ENCODE assay signal across 1 cellular context in the genomic region with DNA sequence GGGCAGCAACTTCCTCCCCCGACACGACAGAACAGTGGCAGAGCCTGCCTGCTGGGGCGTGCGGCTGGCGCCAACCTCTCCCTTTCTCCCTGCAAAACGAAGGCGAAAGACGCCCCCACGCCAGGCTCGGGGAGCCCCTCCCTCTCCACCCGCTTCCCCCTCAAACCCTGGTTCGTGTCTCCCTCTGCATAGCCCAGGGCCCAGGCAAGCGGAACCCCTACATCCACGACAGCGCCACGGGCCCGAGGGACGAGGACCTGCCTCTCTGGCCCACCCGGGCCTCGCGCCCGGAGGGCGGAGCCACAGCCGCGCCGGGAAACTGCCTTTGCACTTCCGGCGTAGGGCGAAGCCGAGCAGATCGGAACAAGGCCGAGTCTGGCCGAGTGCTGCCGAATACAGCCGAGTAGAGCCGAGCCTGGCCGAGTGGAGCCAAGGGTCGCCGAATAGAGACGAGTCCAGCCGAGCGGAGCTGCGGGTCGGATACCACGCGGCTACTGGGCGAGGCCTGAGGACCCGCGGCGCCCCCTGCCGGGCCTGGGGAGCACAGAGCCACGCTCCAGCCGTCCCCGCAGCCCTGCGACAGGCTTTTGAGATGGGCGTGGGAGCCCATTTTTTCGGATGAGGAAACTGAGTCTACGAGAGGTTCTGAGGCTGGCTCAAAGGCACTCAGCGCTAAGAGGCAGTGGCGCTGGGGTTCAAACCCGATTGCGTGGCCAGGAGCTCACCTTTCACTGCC.
TF ChIP-seq lines count a peak whose summit lies in the region.

No MANE protein-coding gene starts in this region.

TF ChIP-seq in HEK293, 187 proteins besides CTCF, POLR2A, EP300 and RAD21 (continued from another document and continues in another):
- TF ChIP-seq, protein P1, sequence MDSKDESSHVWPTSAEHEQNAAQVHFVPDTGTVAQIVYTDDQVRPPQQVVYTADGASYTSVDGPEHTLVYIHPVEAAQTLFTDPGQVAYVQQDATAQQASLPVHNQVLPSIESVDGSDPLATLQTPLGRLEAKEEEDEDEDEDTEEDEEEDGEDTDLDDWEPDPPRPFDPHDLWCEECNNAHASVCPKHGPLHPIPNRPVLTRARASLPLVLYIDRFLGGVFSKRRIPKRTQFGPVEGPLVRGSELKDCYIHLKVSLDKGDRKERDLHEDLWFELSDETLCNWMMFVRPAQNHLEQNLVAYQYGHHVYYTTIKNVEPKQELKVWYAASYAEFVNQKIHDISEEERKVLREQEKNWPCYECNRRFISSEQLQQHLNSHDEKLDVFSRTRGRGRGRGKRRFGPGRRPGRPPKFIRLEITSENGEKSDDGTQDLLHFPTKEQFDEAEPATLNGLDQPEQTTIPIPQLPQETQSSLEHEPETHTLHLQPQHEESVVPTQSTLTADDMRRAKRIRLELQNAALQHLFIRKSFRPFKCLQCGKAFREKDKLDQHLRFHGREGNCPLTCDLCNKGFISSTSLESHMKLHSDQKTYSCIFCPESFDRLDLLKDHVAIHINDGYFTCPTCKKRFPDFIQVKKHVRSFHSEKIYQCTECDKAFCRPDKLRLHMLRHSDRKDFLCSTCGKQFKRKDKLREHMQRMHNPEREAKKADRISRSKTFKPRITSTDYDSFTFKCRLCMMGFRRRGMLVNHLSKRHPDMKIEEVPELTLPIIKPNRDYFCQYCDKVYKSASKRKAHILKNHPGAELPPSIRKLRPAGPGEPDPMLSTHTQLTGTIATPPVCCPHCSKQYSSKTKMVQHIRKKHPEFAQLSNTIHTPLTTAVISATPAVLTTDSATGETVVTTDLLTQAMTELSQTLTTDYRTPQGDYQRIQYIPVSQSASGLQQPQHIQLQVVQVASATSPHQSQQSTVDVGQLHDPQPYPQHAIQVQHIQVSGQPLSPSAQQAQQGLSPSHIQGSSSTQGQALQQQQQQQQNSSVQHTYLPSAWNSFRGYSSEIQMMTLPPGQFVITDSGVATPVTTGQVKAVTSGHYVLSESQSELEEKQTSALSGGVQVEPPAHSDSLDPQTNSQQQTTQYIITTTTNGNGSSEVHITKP (tag by site-specific recombination; IDR thresholded peaks at IDR 0.05): peak; percentile 73
- TF ChIP-seq ZNF670 (tag by site-specific recombination; IDR thresholded peaks at IDR 0.05; ENCODE audit: low read depth) (no peak), PRDM1 (tag by site-specific recombination; IDR thresholded peaks at IDR 0.05) (no peak), GLI4 (tag by site-specific recombination; IDR thresholded peaks at IDR 0.05) (peak; percentile 86; the same call in 1 of the 2 replicates), ZNF2 (tag by site-specific recombination; IDR thresholded peaks at IDR 0.05) (peak; percentile 78; the same call in 1 of the 2 replicates), KLF9 (tag by site-specific recombination; IDR thresholded peaks at IDR 0.05; ENCODE audit: low read depth) (peak; percentile 36), ZNF350 (tag by site-specific recombination; IDR thresholded peaks at IDR 0.05) (no peak), ZBTB1 (tag by site-specific recombination; IDR thresholded peaks at IDR 0.05) (peak; percentile 85), SP3 (tag by site-specific recombination; IDR thresholded peaks at IDR 0.05) (peak; percentile 64), KLF16 (tag by site-specific recombination; IDR thresholded peaks at IDR 0.05) (peak; percentile 67; the same call in 1 of the 2 replicates), ZNF174 (tag by site-specific recombination; IDR thresholded peaks at IDR 0.05) (no peak), ZNF248 (tag by site-specific recombination; IDR thresholded peaks at IDR 0.05) (no peak), MZF1 (tag by site-specific recombination; IDR thresholded peaks at IDR 0.05; ENCODE audit: borderline replicate concordance) (no peak), ZBTB48 (tag by site-specific recombination; IDR thresholded peaks at IDR 0.05) (peak; percentile 76), ZNF214 (tag by site-specific recombination; IDR thresholded peaks at IDR 0.05; ENCODE audit: borderline replicate concordance) (no peak), RBAK (tag by site-specific recombination; IDR thresholded peaks at IDR 0.05) (no peak), ZNF677 (tag by site-specific recombination; IDR thresholded peaks at IDR 0.05) (no peak), ZNF549 (tag by site-specific recombination; IDR thresholded peaks at IDR 0.05) (no peak), ZNF610 (tag by site-specific recombination; IDR thresholded peaks at IDR 0.05; ENCODE audit: borderline replicate concordance) (no peak; the same call in 1 of the 2 replicates), ZNF707 (tag by site-specific recombination; IDR thresholded peaks at IDR 0.05) (no peak), ZNF274 (IDR thresholded peaks at IDR 0.05; ENCODE audit: low read length) (no peak), ZNF274 (tag by site-specific recombination; IDR thresholded peaks at IDR 0.05; ENCODE audit: borderline replicate concordance) (no peak), TRIM28 (IDR thresholded peaks at IDR 0.05; ENCODE audit: borderline replicate concordance, low read length) (peak; percentile 67; the same call in 1 of the 2 replicates), ZNF391 (tag by site-specific recombination; IDR thresholded peaks at IDR 0.05; ENCODE audit: borderline replicate concordance, low read depth) (no peak; the same call in 1 of the 2 replicates), ZNF654 (tag by site-specific recombination; IDR thresholded peaks at IDR 0.05; ENCODE audit: low read depth) (peak; percentile 45), ZNF560 (tag by site-specific recombination; IDR thresholded peaks at IDR 0.05; ENCODE audit: borderline replicate concordance) (no peak), ZNF157 (tag by site-specific recombination; IDR thresholded peaks at IDR 0.05) (no peak), ZBTB17 (tag by site-specific recombination; IDR thresholded peaks at IDR 0.05) (peak; percentile 93), HOXC10 (CRISPR knock-in tag; IDR thresholded peaks at IDR 0.05) (no peak), ZNF239 (tag by site-specific recombination; IDR thresholded peaks at IDR 0.05) (no peak), ZNF48 (tag by site-specific recombination; IDR thresholded peaks at IDR 0.05) (no peak), ZSCAN16 (tag by site-specific recombination; IDR thresholded peaks at IDR 0.05) (0 out of 2 replicates have a peak, but pooled peaks have one; percentile 29), ZNF548 (tag by site-specific recombination; IDR thresholded peaks at IDR 0.05) (no peak)
- TF ChIP-seq, protein P2, sequence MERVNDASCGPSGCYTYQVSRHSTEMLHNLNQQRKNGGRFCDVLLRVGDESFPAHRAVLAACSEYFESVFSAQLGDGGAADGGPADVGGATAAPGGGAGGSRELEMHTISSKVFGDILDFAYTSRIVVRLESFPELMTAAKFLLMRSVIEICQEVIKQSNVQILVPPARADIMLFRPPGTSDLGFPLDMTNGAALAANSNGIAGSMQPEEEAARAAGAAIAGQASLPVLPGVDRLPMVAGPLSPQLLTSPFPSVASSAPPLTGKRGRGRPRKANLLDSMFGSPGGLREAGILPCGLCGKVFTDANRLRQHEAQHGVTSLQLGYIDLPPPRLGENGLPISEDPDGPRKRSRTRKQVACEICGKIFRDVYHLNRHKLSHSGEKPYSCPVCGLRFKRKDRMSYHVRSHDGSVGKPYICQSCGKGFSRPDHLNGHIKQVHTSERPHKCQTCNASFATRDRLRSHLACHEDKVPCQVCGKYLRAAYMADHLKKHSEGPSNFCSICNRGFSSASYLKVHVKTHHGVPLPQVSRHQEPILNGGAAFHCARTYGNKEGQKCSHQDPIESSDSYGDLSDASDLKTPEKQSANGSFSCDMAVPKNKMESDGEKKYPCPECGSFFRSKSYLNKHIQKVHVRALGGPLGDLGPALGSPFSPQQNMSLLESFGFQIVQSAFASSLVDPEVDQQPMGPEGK (tag by site-specific recombination; IDR thresholded peaks at IDR 0.05): peak; percentile 42
- TF ChIP-seq, protein P3, sequence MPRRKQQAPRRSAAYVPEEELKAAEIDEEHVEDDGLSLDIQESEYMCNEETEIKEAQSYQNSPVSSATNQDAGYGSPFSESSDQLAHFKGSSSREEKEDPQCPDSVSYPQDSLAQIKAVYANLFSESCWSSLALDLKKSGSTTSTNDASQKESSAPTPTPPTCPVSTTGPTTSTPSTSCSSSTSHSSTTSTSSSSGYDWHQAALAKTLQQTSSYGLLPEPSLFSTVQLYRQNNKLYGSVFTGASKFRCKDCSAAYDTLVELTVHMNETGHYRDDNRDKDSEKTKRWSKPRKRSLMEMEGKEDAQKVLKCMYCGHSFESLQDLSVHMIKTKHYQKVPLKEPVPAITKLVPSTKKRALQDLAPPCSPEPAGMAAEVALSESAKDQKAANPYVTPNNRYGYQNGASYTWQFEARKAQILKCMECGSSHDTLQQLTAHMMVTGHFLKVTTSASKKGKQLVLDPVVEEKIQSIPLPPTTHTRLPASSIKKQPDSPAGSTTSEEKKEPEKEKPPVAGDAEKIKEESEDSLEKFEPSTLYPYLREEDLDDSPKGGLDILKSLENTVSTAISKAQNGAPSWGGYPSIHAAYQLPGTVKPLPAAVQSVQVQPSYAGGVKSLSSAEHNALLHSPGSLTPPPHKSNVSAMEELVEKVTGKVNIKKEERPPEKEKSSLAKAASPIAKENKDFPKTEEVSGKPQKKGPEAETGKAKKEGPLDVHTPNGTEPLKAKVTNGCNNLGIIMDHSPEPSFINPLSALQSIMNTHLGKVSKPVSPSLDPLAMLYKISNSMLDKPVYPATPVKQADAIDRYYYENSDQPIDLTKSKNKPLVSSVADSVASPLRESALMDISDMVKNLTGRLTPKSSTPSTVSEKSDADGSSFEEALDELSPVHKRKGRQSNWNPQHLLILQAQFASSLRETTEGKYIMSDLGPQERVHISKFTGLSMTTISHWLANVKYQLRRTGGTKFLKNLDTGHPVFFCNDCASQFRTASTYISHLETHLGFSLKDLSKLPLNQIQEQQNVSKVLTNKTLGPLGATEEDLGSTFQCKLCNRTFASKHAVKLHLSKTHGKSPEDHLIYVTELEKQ (tag by site-specific recombination; IDR thresholded peaks at IDR 0.05; ENCODE audit: borderline replicate concordance): no peak
- TF ChIP-seq, protein P4, sequence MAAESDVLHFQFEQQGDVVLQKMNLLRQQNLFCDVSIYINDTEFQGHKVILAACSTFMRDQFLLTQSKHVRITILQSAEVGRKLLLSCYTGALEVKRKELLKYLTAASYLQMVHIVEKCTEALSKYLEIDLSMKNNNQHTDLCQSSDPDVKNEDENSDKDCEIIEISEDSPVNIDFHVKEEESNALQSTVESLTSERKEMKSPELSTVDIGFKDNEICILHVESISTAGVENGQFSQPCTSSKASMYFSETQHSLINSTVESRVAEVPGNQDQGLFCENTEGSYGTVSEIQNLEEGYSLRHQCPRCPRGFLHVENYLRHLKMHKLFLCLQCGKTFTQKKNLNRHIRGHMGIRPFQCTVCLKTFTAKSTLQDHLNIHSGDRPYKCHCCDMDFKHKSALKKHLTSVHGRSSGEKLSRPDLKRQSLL (tag by site-specific recombination; IDR thresholded peaks at IDR 0.05): no peak
- TF ChIP-seq, protein P5, sequence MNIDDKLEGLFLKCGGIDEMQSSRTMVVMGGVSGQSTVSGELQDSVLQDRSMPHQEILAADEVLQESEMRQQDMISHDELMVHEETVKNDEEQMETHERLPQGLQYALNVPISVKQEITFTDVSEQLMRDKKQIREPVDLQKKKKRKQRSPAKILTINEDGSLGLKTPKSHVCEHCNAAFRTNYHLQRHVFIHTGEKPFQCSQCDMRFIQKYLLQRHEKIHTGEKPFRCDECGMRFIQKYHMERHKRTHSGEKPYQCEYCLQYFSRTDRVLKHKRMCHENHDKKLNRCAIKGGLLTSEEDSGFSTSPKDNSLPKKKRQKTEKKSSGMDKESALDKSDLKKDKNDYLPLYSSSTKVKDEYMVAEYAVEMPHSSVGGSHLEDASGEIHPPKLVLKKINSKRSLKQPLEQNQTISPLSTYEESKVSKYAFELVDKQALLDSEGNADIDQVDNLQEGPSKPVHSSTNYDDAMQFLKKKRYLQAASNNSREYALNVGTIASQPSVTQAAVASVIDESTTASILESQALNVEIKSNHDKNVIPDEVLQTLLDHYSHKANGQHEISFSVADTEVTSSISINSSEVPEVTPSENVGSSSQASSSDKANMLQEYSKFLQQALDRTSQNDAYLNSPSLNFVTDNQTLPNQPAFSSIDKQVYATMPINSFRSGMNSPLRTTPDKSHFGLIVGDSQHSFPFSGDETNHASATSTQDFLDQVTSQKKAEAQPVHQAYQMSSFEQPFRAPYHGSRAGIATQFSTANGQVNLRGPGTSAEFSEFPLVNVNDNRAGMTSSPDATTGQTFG (tag by site-specific recombination; IDR thresholded peaks at IDR 0.05; ENCODE audit: borderline replicate concordance): no peak
- TF ChIP-seq, protein P6, sequence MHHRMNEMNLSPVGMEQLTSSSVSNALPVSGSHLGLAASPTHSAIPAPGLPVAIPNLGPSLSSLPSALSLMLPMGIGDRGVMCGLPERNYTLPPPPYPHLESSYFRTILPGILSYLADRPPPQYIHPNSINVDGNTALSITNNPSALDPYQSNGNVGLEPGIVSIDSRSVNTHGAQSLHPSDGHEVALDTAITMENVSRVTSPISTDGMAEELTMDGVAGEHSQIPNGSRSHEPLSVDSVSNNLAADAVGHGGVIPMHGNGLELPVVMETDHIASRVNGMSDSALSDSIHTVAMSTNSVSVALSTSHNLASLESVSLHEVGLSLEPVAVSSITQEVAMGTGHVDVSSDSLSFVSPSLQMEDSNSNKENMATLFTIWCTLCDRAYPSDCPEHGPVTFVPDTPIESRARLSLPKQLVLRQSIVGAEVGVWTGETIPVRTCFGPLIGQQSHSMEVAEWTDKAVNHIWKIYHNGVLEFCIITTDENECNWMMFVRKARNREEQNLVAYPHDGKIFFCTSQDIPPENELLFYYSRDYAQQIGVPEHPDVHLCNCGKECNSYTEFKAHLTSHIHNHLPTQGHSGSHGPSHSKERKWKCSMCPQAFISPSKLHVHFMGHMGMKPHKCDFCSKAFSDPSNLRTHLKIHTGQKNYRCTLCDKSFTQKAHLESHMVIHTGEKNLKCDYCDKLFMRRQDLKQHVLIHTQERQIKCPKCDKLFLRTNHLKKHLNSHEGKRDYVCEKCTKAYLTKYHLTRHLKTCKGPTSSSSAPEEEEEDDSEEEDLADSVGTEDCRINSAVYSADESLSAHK (tag by site-specific recombination; IDR thresholded peaks at IDR 0.05): no peak
- TF ChIP-seq, protein P7, sequence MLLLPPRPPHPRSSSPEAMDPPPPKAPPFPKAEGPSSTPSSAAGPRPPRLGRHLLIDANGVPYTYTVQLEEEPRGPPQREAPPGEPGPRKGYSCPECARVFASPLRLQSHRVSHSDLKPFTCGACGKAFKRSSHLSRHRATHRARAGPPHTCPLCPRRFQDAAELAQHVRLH (tag by site-specific recombination; IDR thresholded peaks at IDR 0.05): peak; percentile 64; the same call in 1 of the 2 replicates
- TF ChIP-seq, protein P8, sequence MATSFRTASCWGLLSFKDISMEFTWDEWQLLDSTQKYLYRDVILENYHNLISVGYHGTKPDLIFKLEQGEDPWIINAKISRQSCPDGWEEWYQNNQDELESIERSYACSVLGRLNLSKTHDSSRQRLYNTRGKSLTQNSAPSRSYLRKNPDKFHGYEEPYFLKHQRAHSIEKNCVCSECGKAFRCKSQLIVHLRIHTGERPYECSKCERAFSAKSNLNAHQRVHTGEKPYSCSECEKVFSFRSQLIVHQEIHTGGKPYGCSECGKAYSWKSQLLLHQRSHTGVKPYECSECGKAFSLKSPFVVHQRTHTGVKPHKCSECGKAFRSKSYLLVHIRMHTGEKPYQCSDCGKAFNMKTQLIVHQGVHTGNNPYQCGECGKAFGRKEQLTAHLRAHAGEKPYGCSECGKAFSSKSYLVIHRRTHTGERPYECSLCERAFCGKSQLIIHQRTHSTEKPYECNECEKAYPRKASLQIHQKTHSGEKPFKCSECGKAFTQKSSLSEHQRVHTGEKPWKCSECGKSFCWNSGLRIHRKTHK (tag by site-specific recombination; IDR thresholded peaks at IDR 0.05): no peak
